8 cellular contexts compared by ENCODE assay signal in the genomic region with DNA sequence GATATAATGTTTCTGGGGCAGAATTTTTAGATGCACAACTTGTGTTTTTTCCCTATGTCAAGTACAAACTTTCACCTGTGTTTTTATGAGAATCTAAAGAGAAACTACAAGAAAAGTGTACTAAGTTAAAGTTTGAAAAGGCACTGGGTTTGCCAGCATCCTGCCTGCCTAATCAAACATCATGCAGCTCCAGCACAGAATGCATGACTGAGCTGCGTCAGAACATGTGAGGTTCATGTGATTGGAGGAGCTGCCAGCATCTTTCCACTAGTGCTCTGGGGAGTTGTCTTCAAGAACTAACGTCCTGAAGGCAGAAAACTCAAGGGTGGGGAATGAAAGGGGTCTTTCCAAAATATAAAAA. TPM values are rescaled to one million over a fixed set of nuclear protein-coding genes. Genes with fewer than 3 reads are reported as not detected.
DNase-seq lines count a peak whose midpoint lies in the region; ATAC-seq and TF ChIP-seq lines count a peak whose summit lies in the region.

No MANE protein-coding gene starts in this region.

- H3K36me3 ChIP-seq in BLaER1 = 0 out of 2 replicates have a peak, but pooled peaks cover 7% of the 10 kb centered on the region
- H3K36me3 ChIP-seq in effector memory CD4-positive, alpha-beta T cell (ENCODE audit: control insufficient read depth, insufficient read depth, low read length) = no peaks in the 10 kb centered on the region

- H3K4me2 ChIP-seq in BLaER1 = peak overlapping the region; percentile 80

- peak; percentile 37 for DNase-seq in activated naive CD4-positive, alpha-beta T cell treated with anti-CD3 and anti-CD28 coated beads, Interleukin-2, amount 50 U/mL, for 16 hours
- peak; percentile 72 to 89 for DNase-seq in lower leg skin (ENCODE audit: low spot score in 2 of 2)
- DNase-seq in effector memory CD4-positive, alpha-beta T cell = no peak
- no peak for DNase-seq in ecto neural progenitor cell (ENCODE audit: low spot score)
- DNase-seq in D341Med (ENCODE audit: low spot score) = no peak

- H3K27me3 ChIP-seq in BLaER1 = no peaks in the 10 kb centered on the region
- H3K27me3 ChIP-seq in effector memory CD4-positive, alpha-beta T cell (replicated peaks; ENCODE audit: control insufficient read depth, insufficient read depth, low read length, poor library complexity, severe bottlenecking) = no peaks in the 10 kb centered on the region

- no peak for TF ChIP-seq CTCF in lower leg skin (IDR thresholded peaks at IDR 0.05)

- H3K9me3 ChIP-seq in BLaER1 = no peaks in the 10 kb centered on the region
- H3K9me3 ChIP-seq in effector memory CD4-positive, alpha-beta T cell (ENCODE audit: control insufficient read depth, low read length) = no peaks in the 10 kb centered on the region

- H3K4me1 ChIP-seq in BLaER1 = peaks cover 55% of the 10 kb centered on the region
- peaks cover 23% of the 10 kb centered on the region for H3K4me1 ChIP-seq in effector memory CD4-positive, alpha-beta T cell (ENCODE audit: control insufficient read depth, insufficient read depth, low read length, poor library complexity, severe bottlenecking)

- 3 to 13% methylated on average over 2 of the region's 2 CpGs for WGBS in lower leg skin, 2 donors

- ATAC-seq in GM19397 (IDR thresholded peaks at IDR 0.05; ENCODE audit: unreplicated experiment) = peak; percentile 55
- peak; percentile 66 for ATAC-seq in HG03432 (IDR thresholded peaks at IDR 0.05; ENCODE audit: unreplicated experiment)

- H4K20me1 ChIP-seq in BLaER1 = no peaks in the 10 kb centered on the region

- TF ChIP-seq POLR2A in lower leg skin (IDR thresholded peaks at IDR 0.05) = no peak

- peak overlapping the region; percentile 52; the same call in 1 of the 2 replicates for H3K27ac ChIP-seq in BLaER1
- H3K27ac ChIP-seq in effector memory CD4-positive, alpha-beta T cell (ENCODE audit: insufficient read depth, low read length, poor library complexity, severe bottlenecking) = no peak overlapping the region

- intact Hi-C loops in lower leg skin (cut with DNase I; ENCODE audit: low total_unique reads) = no loop called here

- H3K4me3 ChIP-seq in BLaER1 (no peak overlapping the region), lower leg skin (ENCODE audit: low read depth, poor library complexity, severe bottlenecking) (no peak overlapping the region)
- no peak overlapping the region for H3K4me3 ChIP-seq in effector memory CD4-positive, alpha-beta T cell (ENCODE audit: insufficient read depth, low read depth, low read length, poor library complexity, severe bottlenecking)

- no peak overlapping the region for H3K9ac ChIP-seq in BLaER1

RNA-seq across cellular contexts. Expression of a gene that starts 46.1 kb away (rescaled TPM):
- total RNA-seq in lower leg skin = 10 to 100 TPM; 31.3 to 62.3 (median 37.6) TPM

Comparison
In these comparisons a context has a peak if more than half of its experiments do, and no peak if none do; other contexts are left out.
1. DNase-seq: peak in activated naive CD4-positive, alpha-beta T cell treated with anti-CD3 and anti-CD28 coated beads, Interleukin-2, amount 50 U/mL, for 16 hours (single experiment) and lower leg skin (2 of 2); none in effector memory CD4-positive, alpha-beta T cell (0 of 3), ecto neural progenitor cell (single experiment) and D341Med (single experiment).